In genomic region chrX:85244411-85245210, GRCh38 we compare ENCODE assay signal across 8 cellular contexts. TPM values are rescaled to one million over a fixed set of nuclear protein-coding genes. Genes with fewer than 3 reads are reported as not detected.
DNase-seq lines count a peak whose midpoint lies in the region; ATAC-seq, FAIRE-seq and TF ChIP-seq lines count a peak whose summit lies in the region.

No MANE protein-coding gene starts in this region.

- TF ChIP-seq CTCF in D721Med (IDR thresholded peaks at IDR 0.05; ENCODE audit: insufficient read depth, missing control alignments) (no peak), LNCaP clone FGC (IDR thresholded peaks at IDR 0.05; ENCODE audit: control insufficient read depth, extremely low read depth, insufficient read depth) (no peak), foreskin keratinocyte (conservative IDR thresholded peaks at IDR 0.05) (no peak), omental fat pad (IDR thresholded peaks at IDR 0.05) (no peak)

- peak overlapping the region; percentile 46 for H3K27ac ChIP-seq in foreskin keratinocyte

- DNase-seq in D721Med (ENCODE audit: insufficient read length, low spot score) (no peak), LNCaP clone FGC (ENCODE audit: low read depth) (no peak), foreskin keratinocyte (peak in 1 of 2 donors; percentile 22), omental fat pad (ENCODE audit: low spot score) (no peak), NK-92 (lab: John Stamatoyannopoulos, UW; ENCODE audit: unreplicated experiment) (no peak), ureter (ENCODE audit: low spot score) (no peak)
- peak; percentile 19 for DNase-seq in activated CD8-positive, alpha-beta T cell treated with anti-CD3 and anti-CD28 coated beads, Interleukin-2, amount 10 ng/mL, durations not matched to agents 7 days and 5 days

- H3K9me3 Mint-ChIP-seq in activated CD8-positive, alpha-beta T cell treated with anti-CD3 and anti-CD28 coated beads, Interleukin-2, amount 10 ng/mL, durations not matched to agents 7 days and 5 days (ENCODE audit: insufficient read depth), result no peaks in the 10 kb centered on the region

- peak overlapping the region; percentile 76 for H3K4me3 Mint-ChIP-seq in activated CD8-positive, alpha-beta T cell treated with anti-CD3 and anti-CD28 coated beads, Interleukin-2, amount 10 ng/mL, durations not matched to agents 7 days and 5 days

- ATAC-seq in GM19463 (IDR thresholded peaks at IDR 0.05; ENCODE audit: unreplicated experiment) (peak; percentile 35), foreskin keratinocyte (peak; percentile 63), omental fat pad (ENCODE audit: low FRiP score) (peak; percentile 39)
- ATAC-seq in activated CD8-positive, alpha-beta T cell treated with anti-CD3 and anti-CD28 coated beads, Interleukin-2, amount 10 ng/mL, durations not matched to agents 7 days and 5 days, result peak; percentile 60

- H3K36me3 Mint-ChIP-seq in activated CD8-positive, alpha-beta T cell treated with anti-CD3 and anti-CD28 coated beads, Interleukin-2, amount 10 ng/mL, durations not matched to agents 7 days and 5 days (ENCODE audit: low read depth), result no peaks in the 10 kb centered on the region

- no peaks in the 10 kb centered on the region for H3K27me3 ChIP-seq in foreskin keratinocyte

- CTCF ChIA-PET in activated CD8-positive, alpha-beta T cell treated with anti-CD3 and anti-CD28 coated beads, Interleukin-2, amount 10 ng/mL, durations not matched to agents 7 days and 5 days (lab: Charles Lee), result no interaction called here

- no peaks in the 10 kb centered on the region for H3K4me1 ChIP-seq in foreskin keratinocyte

- POLR2A ChIA-PET in activated CD8-positive, alpha-beta T cell treated with anti-CD3 and anti-CD28 coated beads, Interleukin-2, amount 10 ng/mL, durations not matched to agents 7 days and 5 days (lab: Charles Lee), result no interaction called here

- FAIRE-seq in D721Med (lab: Jason Lieb, UNC), result peak; percentile 84

- H3K4me1 Mint-ChIP-seq in activated CD8-positive, alpha-beta T cell treated with anti-CD3 and anti-CD28 coated beads, Interleukin-2, amount 10 ng/mL, durations not matched to agents 7 days and 5 days (ENCODE audit: low read depth), result peaks cover 10% of the 10 kb centered on the region

- peak overlapping the region; percentile 45 for H3K4me3 ChIP-seq in LNCaP clone FGC (ENCODE audit: low read depth, low read length)

- peaks cover 24% of the 10 kb centered on the region for H3K27me3 Mint-ChIP-seq in activated CD8-positive, alpha-beta T cell treated with anti-CD3 and anti-CD28 coated beads, Interleukin-2, amount 10 ng/mL, durations not matched to agents 7 days and 5 days (ENCODE audit: low read depth)

- H3K27ac Mint-ChIP-seq in activated CD8-positive, alpha-beta T cell treated with anti-CD3 and anti-CD28 coated beads, Interleukin-2, amount 10 ng/mL, durations not matched to agents 7 days and 5 days, result peak overlapping the region; percentile 19

RNA-seq across cellular contexts. Expression of gene ZNF711, which starts 0.8 kb away (rescaled TPM):
- total RNA-seq in activated CD8-positive, alpha-beta T cell treated with anti-CD3 and anti-CD28 coated beads, Interleukin-2, amount 10 ng/mL, durations not matched to agents 7 days and 5 days, result under 1 TPM; 0.10 to 0.11 TPM
- total RNA-seq in foreskin keratinocyte, result 2.8 and 3.0 TPM in 2 replicates
- polyA plus RNA-seq in foreskin keratinocyte, result 0.65 and 0.90 TPM in 2 replicates
- 1 to 10 TPM in 2 of 4 donors, under 1 TPM in 2; 0.38 to 2.5 (median 1.7) TPM for total RNA-seq in omental fat pad
- 6.4 TPM for total RNA-seq in ureter

RNA-seq across cellular contexts. Expression of gene SATL1, which starts 1.0 kb away (rescaled TPM):
- total RNA-seq in activated CD8-positive, alpha-beta T cell treated with anti-CD3 and anti-CD28 coated beads, Interleukin-2, amount 10 ng/mL, durations not matched to agents 7 days and 5 days, result not detected
- total RNA-seq in foreskin keratinocyte, result not detected in 2 replicates
- polyA plus RNA-seq in foreskin keratinocyte, result 0.01 TPM in 1 of 2 replicates, not detected in the other
- not detected for total RNA-seq in omental fat pad
- total RNA-seq in ureter, result not detected
